ENCODE assay signal across 14 cellular contexts in the genomic region with DNA sequence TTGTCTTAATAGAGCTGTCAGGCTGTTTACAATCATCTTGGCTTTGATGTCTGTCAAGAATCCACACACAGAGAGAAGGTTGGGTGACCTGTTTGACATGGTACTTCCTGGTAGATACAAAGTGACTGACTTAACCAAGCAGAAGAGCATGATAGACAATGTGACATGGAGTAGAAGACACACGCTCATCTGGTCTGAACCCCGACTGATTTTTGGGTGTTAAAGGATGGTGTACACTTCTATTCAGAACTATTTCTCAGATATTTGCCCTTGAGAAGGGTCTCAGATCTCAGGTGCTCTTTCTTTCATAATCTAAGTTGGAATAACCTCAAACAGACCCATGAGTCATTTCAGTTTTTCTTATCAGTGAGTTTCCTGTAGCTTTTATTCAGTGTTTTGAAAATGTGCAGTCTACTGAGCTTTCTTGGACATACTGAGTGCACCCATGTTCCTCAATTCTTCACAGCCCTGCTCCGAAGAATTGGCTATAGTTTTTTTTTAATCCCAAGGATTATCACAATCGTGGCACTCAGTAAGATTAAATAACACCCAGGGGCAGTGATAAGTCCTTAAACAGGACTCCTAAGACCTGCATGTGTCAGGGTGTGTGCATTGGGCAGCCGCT. TPM values are rescaled to one million over a fixed set of nuclear protein-coding genes. Genes with fewer than 3 reads are reported as not detected.
DNase-seq lines count a peak whose midpoint lies in the region; ATAC-seq and TF ChIP-seq lines count a peak whose summit lies in the region.
"Had no signal": no experiment of that assay in that cellular context is flagged by ENCODE, and none has a peak within 500 bp of the region (broad histone marks: within the 10 kb centered on the region; RNA-seq: fewer than 3 reads in every experiment).

No MANE protein-coding gene starts in this region.

- H3K4me1 ChIP-seq in KMS-11 (ENCODE audit: low read depth, poor library complexity, severe bottlenecking), result peaks cover 11% of the 10 kb centered on the region

- intact Hi-C loops in sciatic nerve (cut with DNase I), result no loop called here

- no peaks in the 10 kb centered on the region for H3K27me3 ChIP-seq in KMS-11 (ENCODE audit: insufficient read depth, low read depth)

- no peak for TF ChIP-seq CTCF in KMS-11 (conservative IDR thresholded peaks at IDR 0.05; ENCODE audit: low read depth, low read length)
- TF ChIP-seq CTCF in osteocyte (IDR thresholded peaks at IDR 0.05), result no peak

- peak overlapping the region; percentile 5; the same call in 1 of the 2 replicates for H2AFZ ChIP-seq in KMS-11 (ENCODE audit: low read depth)

- H4K20me1 ChIP-seq in KMS-11 (ENCODE audit: insufficient read depth), result no peaks in the 10 kb centered on the region

- H3K4me3 Mint-ChIP-seq in osteocyte (ENCODE audit: unreplicated experiment), result no peak overlapping the region
- H3K4me3 Mint-ChIP-seq: activated naive CD4-positive, alpha-beta T cell treated with anti-CD3 and anti-CD28 coated beads, Interleukin-2, amount 10 ng/mL, durations not matched to agents 7 days and 5 days had no signal

- no peaks in the 10 kb centered on the region for H3K36me3 ChIP-seq in KMS-11 (ENCODE audit: insufficient read depth)

- H3K4me3 ChIP-seq in KMS-11 (IDR thresholded peaks at IDR 0.05; ENCODE audit: insufficient read depth, low read depth, low read length), result no peak overlapping the region

- H3K27ac Mint-ChIP-seq in osteocyte (ENCODE audit: unreplicated experiment), result no peak overlapping the region
- H3K27ac Mint-ChIP-seq: activated naive CD4-positive, alpha-beta T cell treated with anti-CD3 and anti-CD28 coated beads, Interleukin-2, amount 10 ng/mL, durations not matched to agents 7 days and 5 days had no signal

- no peak overlapping the region; the same call in 1 of the 2 replicates for H3K4me2 ChIP-seq in KMS-11

- H3K9me3 Mint-ChIP-seq in osteocyte (ENCODE audit: unreplicated experiment), result no peaks in the 10 kb centered on the region
- H3K9me3 Mint-ChIP-seq: activated naive CD4-positive, alpha-beta T cell treated with anti-CD3 and anti-CD28 coated beads, Interleukin-2, amount 10 ng/mL, durations not matched to agents 7 days and 5 days had no signal

- H3K9ac ChIP-seq in KMS-11, result no peak overlapping the region

- H3K27ac ChIP-seq in KMS-11, result no peak overlapping the region
- H3K27ac ChIP-seq: epithelial cell of prostate had no signal

- DNase-seq in DMS53 treated with DMSO at 0.1 percent for 48 hours (lab: John Stamatoyannopoulos, UW; ENCODE audit: unreplicated experiment), result peak; percentile 63
- DNase-seq in osteocyte (ENCODE audit: extremely low spot score, unreplicated experiment), result no peak
- no peak for DNase-seq in DMS79 treated with DMSO at 0.1 percent for 48 hours (lab: John Stamatoyannopoulos, UW)
- DNase-seq in sciatic nerve (ENCODE audit: low spot score), result no peak
- DNase-seq in islet precursor cell, result no peak
- DNase-seq: activated naive CD4-positive, alpha-beta T cell treated with anti-CD3 and anti-CD28 coated beads, Interleukin-2, amount 10 ng/mL, durations not matched to agents 7 days and 5 days; AML-193; NCI-H526; T1000 had no signal

- H3K4me1 Mint-ChIP-seq in osteocyte (ENCODE audit: unreplicated experiment), result no peaks in the 10 kb centered on the region

- ATAC-seq in GM19351 (IDR thresholded peaks at IDR 0.05; ENCODE audit: unreplicated experiment) (peak; percentile 76), HG02884 (IDR thresholded peaks at IDR 0.05; ENCODE audit: unreplicated experiment) (peak; percentile 75), sciatic nerve (no peak)

- peaks cover 4% of the 10 kb centered on the region for H3K27me3 Mint-ChIP-seq in osteocyte (ENCODE audit: unreplicated experiment)

- H3K79me2 ChIP-seq in KMS-11 (ENCODE audit: insufficient read depth, low read depth), result no peaks in the 10 kb centered on the region

- no peaks in the 10 kb centered on the region for H3K36me3 Mint-ChIP-seq in osteocyte (ENCODE audit: unreplicated experiment)
- H3K36me3 Mint-ChIP-seq: activated naive CD4-positive, alpha-beta T cell treated with anti-CD3 and anti-CD28 coated beads, Interleukin-2, amount 10 ng/mL, durations not matched to agents 7 days and 5 days had no signal

RNA-seq across cellular contexts. Expression of a gene that starts 46.4 kb away (rescaled TPM):
- not detected in 2 replicates for total RNA-seq in osteocyte
- not detected for total RNA-seq in sciatic nerve
- total RNA-seq: omental fat pad had no signal
